Comparison of ENCODE assay signal across 28 cellular contexts in genomic region chr2:237877576-237878307, GRCh38. TPM values are rescaled to one million over a fixed set of nuclear protein-coding genes. Genes with fewer than 3 reads are reported as not detected.
DNase-seq lines count a peak whose midpoint lies in the region; ATAC-seq and TF ChIP-seq lines count a peak whose summit lies in the region.
"Had no signal": no experiment of that assay in that cellular context is flagged by ENCODE, and none has a peak within 500 bp of the region (broad histone marks: within the 10 kb centered on the region; RNA-seq: fewer than 3 reads in every experiment).

No MANE protein-coding gene starts in this region.

- no peak overlapping the region for H3K18ac ChIP-seq in trophoblast cell (ENCODE audit: low read length)

- H3K4me3 Mint-ChIP-seq in endodermal cell = no peak overlapping the region
- H3K4me3 Mint-ChIP-seq: activated CD8-positive, alpha-beta memory T cell treated with anti-CD3 and anti-CD28 coated beads, Interleukin-2, amount 10 ng/mL, durations not matched to agents 7 days and 5 days; activated naive CD8-positive, alpha-beta T cell; mesothelial cell of epicardium; nephron progenitor cell; T-helper 1 cell treated with Interleukin-12 subunit alpha and Interleukin-12 subunit beta and Interleukin-4 antibody, amounts not matched to agents 30 μg/mL and 1 μg/mL, for 36 hours had no signal

- no peak overlapping the region for H2BK5ac ChIP-seq in trophoblast cell (ENCODE audit: low read depth, low read length, poor library complexity)

- H3K27ac ChIP-seq in right atrium auricular region = peak overlapping the region; percentile 36 to 56
- H3K27ac ChIP-seq in endodermal cell (ENCODE audit: low read depth, low read length) = no peak overlapping the region
- no peak overlapping the region for H3K27ac ChIP-seq in trophoblast cell (ENCODE audit: low read depth, low read length)
- H3K27ac ChIP-seq in uterus = peak overlapping the region; percentile 98 to 100
- H3K27ac ChIP-seq: BLaER1 treated with 17β-estradiol and CSF1 and Interleukin-3, amounts not matched to agents 10 nM and 100 nM; SJSA1; upper lobe of left lung had no signal

- no peak overlapping the region for H2BK12ac ChIP-seq in trophoblast cell (ENCODE audit: low read length)

- no peak overlapping the region for H2BK120ac ChIP-seq in trophoblast cell (ENCODE audit: insufficient read depth, low read length, poor library complexity)

- no peaks in the 10 kb centered on the region for H3K9me3 Mint-ChIP-seq in endodermal cell
- H3K9me3 Mint-ChIP-seq: mesothelial cell of epicardium; nephron progenitor cell; T-helper 1 cell treated with Interleukin-12 subunit alpha and Interleukin-12 subunit beta and Interleukin-4 antibody, amounts not matched to agents 30 μg/mL and 1 μg/mL, for 36 hours had no signal

- peaks cover 9% of the 10 kb centered on the region for H3K79me1 ChIP-seq in trophoblast cell (ENCODE audit: low read length)

- H3K4me2 ChIP-seq in trophoblast cell (ENCODE audit: low read length) = no peak overlapping the region
- H3K4me2 ChIP-seq: BLaER1 treated with 17β-estradiol and CSF1 and Interleukin-3, amounts not matched to agents 10 nM and 100 nM had no signal

- no peaks in the 10 kb centered on the region for H3K36me3 Mint-ChIP-seq in endodermal cell (ENCODE audit: low read depth)
- H3K36me3 Mint-ChIP-seq: activated CD8-positive, alpha-beta memory T cell treated with anti-CD3 and anti-CD28 coated beads, Interleukin-2, amount 10 ng/mL, durations not matched to agents 7 days and 5 days; activated naive CD8-positive, alpha-beta T cell; mesothelial cell of epicardium had no signal

- H3K27me3 Mint-ChIP-seq in endodermal cell (ENCODE audit: insufficient read depth) = no peaks in the 10 kb centered on the region
- H3K27me3 Mint-ChIP-seq: activated naive CD8-positive, alpha-beta T cell; progenitor cell of endocrine pancreas had no signal

- no peak overlapping the region for H4K8ac ChIP-seq in trophoblast cell (ENCODE audit: low read depth, low read length)

- WGBS in endodermal cell (ENCODE audit: insufficient coverage in 1 of 2, insufficient read length in 1 of 2), 2 experiments = 94 to 95% methylated on average over 10 to 25 of the region's 25 CpGs
- WGBS in trophoblast cell (ENCODE audit: extremely low coverage, insufficient coverage, insufficient read length) = no CpG with 5 or more reads among the region's 25 CpGs

- intact Hi-C loops in left ventricle myocardium superior (cut with micrococcal nuclease) = no loop called here
- intact Hi-C loops in uterus (cut with DNase I; ENCODE audit: low total_unique reads) = no loop called here

- H3K79me2 ChIP-seq in trophoblast cell (ENCODE audit: control insufficient read depth, insufficient read depth, low read length, poor library complexity) = peaks cover 2% of the 10 kb centered on the region

- no peak overlapping the region for H3K14ac ChIP-seq in trophoblast cell (ENCODE audit: low read length)

- H2AFZ ChIP-seq in trophoblast cell (ENCODE audit: insufficient read depth, low read length, poor library complexity) = no peak overlapping the region

- TF ChIP-seq POLR2A in uterus (IDR thresholded peaks at IDR 0.05) = no peak

- no peak overlapping the region for H3K27ac Mint-ChIP-seq in endodermal cell
- H3K27ac Mint-ChIP-seq: activated CD8-positive, alpha-beta memory T cell treated with anti-CD3 and anti-CD28 coated beads, Interleukin-2, amount 10 ng/mL, durations not matched to agents 7 days and 5 days; activated naive CD8-positive, alpha-beta T cell; mesothelial cell of epicardium; nephron progenitor cell; progenitor cell of endocrine pancreas; T-helper 1 cell treated with Interleukin-12 subunit alpha and Interleukin-12 subunit beta and Interleukin-4 antibody, amounts not matched to agents 30 μg/mL and 1 μg/mL, for 36 hours had no signal

- H2AK5ac ChIP-seq in trophoblast cell (ENCODE audit: low read length) = no peak overlapping the region

- H3K4me3 ChIP-seq in right atrium auricular region (no peak overlapping the region), endodermal cell (ENCODE audit: low read length) (no peak overlapping the region), trophoblast cell (ENCODE audit: low read depth, low read length) (no peak overlapping the region), uterus (no peak overlapping the region)
- H3K4me3 ChIP-seq: BLaER1 treated with 17β-estradiol and CSF1 and Interleukin-3, amounts not matched to agents 10 nM and 100 nM; SJSA1; upper lobe of left lung had no signal

- DNase-seq in right atrium auricular region (ENCODE audit: low spot score) = no peak
- no peak for DNase-seq in left ventricle myocardium superior
- DNase-seq in endodermal cell = peak; percentile 41
- no peak for DNase-seq in trophoblast cell
- peak; percentile 19 to 20 for DNase-seq in uterus
- no peak for DNase-seq in Kasumi-1 (lab: John Stamatoyannopoulos, UW)
- no peak for DNase-seq in NCI-H82 treated with DMSO at 0.1 percent for 48 hours (lab: John Stamatoyannopoulos, UW; ENCODE audit: unreplicated experiment)
- DNase-seq in activated CD4-positive, CD25-positive, alpha-beta regulatory T cell treated with anti-CD3 and anti-CD28 coated beads, Interleukin-2, amount 50 U/mL, for 72 hours = no peak
- DNase-seq: activated CD4-positive, alpha-beta T cell treated with anti-CD3 and anti-CD28 coated beads for 48 hours; activated CD8-positive, alpha-beta memory T cell treated with anti-CD3 and anti-CD28 coated beads, Interleukin-2, amount 10 ng/mL, durations not matched to agents 7 days and 5 days; Calu3; cerebellar nuclear complex; NCI-H1092; NCI-H1930; NCI-H446; nephron progenitor cell; small intestine; stimulated activated CD4-positive, alpha-beta T cell treated with anti-CD3 and anti-CD28 coated beads, Interleukin-2, amount 100 ng/mL, for 48 hours; stimulated activated naive CD4-positive, alpha-beta T cell had no signal

- H3K9me3 ChIP-seq in right atrium auricular region (no peaks in the 10 kb centered on the region), endodermal cell (ENCODE audit: control insufficient read depth, low read length) (no peaks in the 10 kb centered on the region), trophoblast cell (ENCODE audit: insufficient read depth, low read depth, low read length) (peaks cover 2% of the 10 kb centered on the region), uterus (no peaks in the 10 kb centered on the region)
- H3K9me3 ChIP-seq: BLaER1 treated with 17β-estradiol and CSF1 and Interleukin-3, amounts not matched to agents 10 nM and 100 nM; SJSA1; upper lobe of left lung had no signal

- no peak for ATAC-seq in left ventricle myocardium superior
- ATAC-seq: activated CD8-positive, alpha-beta memory T cell treated with anti-CD3 and anti-CD28 coated beads, Interleukin-2, amount 10 ng/mL, durations not matched to agents 7 days and 5 days; Panc1 had no signal

- no peaks in the 10 kb centered on the region for H3K4me1 Mint-ChIP-seq in endodermal cell

- H4K91ac ChIP-seq in trophoblast cell (ENCODE audit: low read depth, low read length) = peak overlapping the region; percentile 37

- peaks cover 17% of the 10 kb centered on the region for H3K36me3 ChIP-seq in right atrium auricular region
- no peaks in the 10 kb centered on the region for H3K36me3 ChIP-seq in endodermal cell (ENCODE audit: control insufficient read depth, insufficient read depth, low read length)
- H3K36me3 ChIP-seq in trophoblast cell (ENCODE audit: control insufficient read depth in 1 of 2, insufficient read depth in 2 of 2, low read length in 2 of 2) = peaks cover 0 to 2% of the 10 kb centered on the region in 2 experiments
- no peaks in the 10 kb centered on the region for H3K36me3 ChIP-seq in uterus
- H3K36me3 ChIP-seq: BLaER1 treated with 17β-estradiol and CSF1 and Interleukin-3, amounts not matched to agents 10 nM and 100 nM; SJSA1; upper lobe of left lung had no signal

- no peak overlapping the region for H3K23ac ChIP-seq in trophoblast cell (ENCODE audit: low read length)

- H3K4me1 ChIP-seq in right atrium auricular region = peaks cover 0 to 41% of the 10 kb centered on the region in 2 donors
- no peaks in the 10 kb centered on the region for H3K4me1 ChIP-seq in endodermal cell (ENCODE audit: control insufficient read depth, insufficient read depth, low read length)
- peaks cover 21 to 22% of the 10 kb centered on the region in 2 experiments for H3K4me1 ChIP-seq in trophoblast cell (ENCODE audit: control insufficient read depth in 1 of 2, insufficient read depth in 2 of 2, low read length in 2 of 2)
- peaks cover 21 to 62% of the 10 kb centered on the region in 2 donors for H3K4me1 ChIP-seq in uterus

- H4K12ac ChIP-seq in trophoblast cell (ENCODE audit: low read depth, low read length) = no peak overlapping the region

- H3K4ac ChIP-seq in trophoblast cell (ENCODE audit: low read depth, low read length) = no peak overlapping the region

- no peak for TF ChIP-seq CTCF in right atrium auricular region (IDR thresholded peaks at IDR 0.05)
- TF ChIP-seq CTCF in endodermal cell (conservative IDR thresholded peaks at IDR 0.05) = no peak
- TF ChIP-seq CTCF in uterus (IDR thresholded peaks at IDR 0.05) = no peak

- H3K9ac ChIP-seq in endodermal cell (ENCODE audit: extremely low read depth, low read length, poor library complexity, severe bottlenecking) (no peak overlapping the region), trophoblast cell (ENCODE audit: low read length) (no peak overlapping the region)
- H3K9ac ChIP-seq: BLaER1 treated with 17β-estradiol and CSF1 and Interleukin-3, amounts not matched to agents 10 nM and 100 nM had no signal

- H3K27me3 ChIP-seq in right atrium auricular region = no peaks in the 10 kb centered on the region
- no peaks in the 10 kb centered on the region for H3K27me3 ChIP-seq in endodermal cell (ENCODE audit: control insufficient read depth, insufficient read depth, low read length, poor library complexity, severe bottlenecking)
- H3K27me3 ChIP-seq in trophoblast cell (ENCODE audit: insufficient read depth, low read length) = no peaks in the 10 kb centered on the region
- H3K27me3 ChIP-seq in uterus = no peaks in the 10 kb centered on the region
- H3K27me3 ChIP-seq: SJSA1, upper lobe of left lung had no signal

RNA-seq across cellular contexts. Expression of gene RAMP1, which starts 18.3 kb away (rescaled TPM):
- total RNA-seq in right atrium auricular region = 100 to 1,000 TPM; 239 to 275 TPM
- total RNA-seq in left ventricle myocardium superior = 151 TPM
- total RNA-seq in endodermal cell = 1 to 10 TPM in 1 of 2 donors, under 1 TPM in 1; 0.40 to 1.6 TPM
- polyA plus RNA-seq in endodermal cell (2013, experiment 1 of 2) = 1.2 TPM
- 0.83 TPM for polyA plus RNA-seq in endodermal cell (2013, experiment 2 of 2)
- polyA plus RNA-seq in trophoblast cell (2013) = 17.4 and 19.0 TPM in 2 replicates
- 100 to 1,000 TPM in 3 of 4 donors, 10 to 100 TPM in 1; 44.1 to 591 (median 424) TPM for total RNA-seq in uterus
- total RNA-seq: glomerular endothelial cell had no signal

Comparison
In these comparisons a context has a peak if more than half of its experiments do, and no peak if none do; other contexts are left out.
1. DNase-seq: peak in endodermal cell (single experiment) and uterus (2 of 2); none in right atrium auricular region (single experiment), left ventricle myocardium superior (single experiment), trophoblast cell (0 of 2), Kasumi-1 (0 of 2), NCI-H82 treated with DMSO at 0.1 percent for 48 hours (single experiment) and activated CD4-positive, CD25-positive, alpha-beta regulatory T cell treated with anti-CD3 and anti-CD28 coated beads, Interleukin-2, amount 50 U/mL, for 72 hours (single experiment).
2. H3K27ac ChIP-seq: peak in right atrium auricular region (2 of 2) and uterus (2 of 2); none in endodermal cell (single experiment) and trophoblast cell (single experiment).
3. RNA of gene RAMP1, which starts 18.3 kb away (total RNA-seq): 44.1 to 591 TPM in uterus, 239 to 275 TPM in right atrium auricular region and 151 TPM in left ventricle myocardium superior (single experiment); 0.40 to 1.6 TPM in endodermal cell; every median in the first group is over 10 times any median in the second.